Comparison of ENCODE assay signal across 1 cellular context in the genomic region with DNA sequence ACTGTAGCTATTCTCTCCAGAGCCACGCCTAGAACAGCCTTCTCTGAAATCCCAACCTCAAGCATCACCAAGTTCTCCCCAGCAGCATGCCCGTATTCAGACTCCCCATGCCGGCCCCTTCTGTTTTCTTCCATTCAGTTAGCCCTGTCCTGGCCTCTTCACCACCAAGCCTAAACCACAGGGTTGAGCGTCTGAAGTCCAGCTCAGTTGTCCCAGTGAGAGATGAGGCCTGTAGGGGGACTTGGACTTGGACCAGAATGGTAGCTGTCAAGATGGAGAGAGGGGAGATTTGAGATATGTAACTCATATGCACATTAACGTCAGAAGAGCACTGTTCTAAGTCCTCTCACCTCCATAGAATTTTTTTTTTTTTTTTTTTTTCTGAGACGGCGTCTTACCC.
TF ChIP-seq lines count a peak whose summit lies in the region.

No MANE protein-coding gene starts in this region.

TF ChIP-seq in HepG2, 621 proteins besides CTCF, POLR2A, EP300 and RAD21:
- TF ChIP-seq ZNF558 (CRISPR knock-in tag; IDR thresholded peaks at IDR 0.05; ENCODE audit: borderline replicate concordance) (no peak), ZNF382 (CRISPR knock-in tag; IDR thresholded peaks at IDR 0.05; ENCODE audit: borderline replicate concordance) (no peak), NFIC (IDR thresholded peaks at IDR 0.05; ENCODE audit: low read length) (no peak), SMAD9 (CRISPR knock-in tag; IDR thresholded peaks at IDR 0.05) (no peak), NFRKB (IDR thresholded peaks at IDR 0.05) (no peak), ZKSCAN8 (CRISPR knock-in tag; IDR thresholded peaks at IDR 0.05; ENCODE audit: borderline replicate concordance) (no peak), ZFX (CRISPR knock-in tag; IDR thresholded peaks at IDR 0.05; ENCODE audit: low read depth) (no peak)
